16 cellular contexts compared by ENCODE assay signal in the genomic region with DNA sequence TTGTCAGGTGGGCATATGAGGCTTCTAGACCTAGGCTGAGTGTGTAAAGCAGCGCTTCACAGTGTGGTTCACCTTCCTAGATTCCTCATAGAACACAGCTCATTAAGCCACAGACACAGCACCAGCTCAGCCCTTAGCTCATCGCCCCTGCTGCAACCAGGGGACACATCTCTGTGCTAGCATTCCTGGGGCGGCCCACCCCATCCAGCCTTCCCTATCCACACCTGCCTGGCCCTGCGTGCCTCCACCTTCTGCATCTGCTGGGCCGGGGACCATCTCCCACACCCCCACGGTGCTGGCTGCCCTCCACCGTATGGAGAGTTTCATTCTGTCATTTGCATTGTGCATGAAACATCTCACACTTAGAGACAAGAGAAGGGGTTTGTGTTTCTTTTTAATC. TPM values are rescaled to one million over a fixed set of nuclear protein-coding genes. Genes with fewer than 3 reads are reported as not detected.
DNase-seq lines count a peak whose midpoint lies in the region; ATAC-seq and TF ChIP-seq lines count a peak whose summit lies in the region.
"Had no signal": no experiment of that assay in that cellular context is flagged by ENCODE, and none has a peak within 500 bp of the region (broad histone marks: within the 10 kb centered on the region; RNA-seq: fewer than 3 reads in every experiment).

No MANE protein-coding gene starts in this region.

- H3K36me3 Mint-ChIP-seq in activated CD8-positive, alpha-beta memory T cell treated with anti-CD3 and anti-CD28 coated beads, Interleukin-2, amount 10 ng/mL, durations not matched to agents 7 days and 5 days, result peaks cover 11% of the 10 kb centered on the region
- peaks cover 17% of the 10 kb centered on the region for H3K36me3 Mint-ChIP-seq in osteocyte (ENCODE audit: unreplicated experiment)

- peaks cover 27% of the 10 kb centered on the region for H3K36me3 ChIP-seq in left ventricle myocardium inferior

- H3K27me3 Mint-ChIP-seq in activated CD8-positive, alpha-beta memory T cell treated with anti-CD3 and anti-CD28 coated beads, Interleukin-2, amount 10 ng/mL, durations not matched to agents 7 days and 5 days, result no peaks in the 10 kb centered on the region
- no peaks in the 10 kb centered on the region for H3K27me3 Mint-ChIP-seq in osteocyte (ENCODE audit: unreplicated experiment)

- peaks cover 21% of the 10 kb centered on the region for H3K4me1 Mint-ChIP-seq in activated CD8-positive, alpha-beta memory T cell treated with anti-CD3 and anti-CD28 coated beads, Interleukin-2, amount 10 ng/mL, durations not matched to agents 7 days and 5 days
- peaks cover 6% of the 10 kb centered on the region for H3K4me1 Mint-ChIP-seq in osteocyte (ENCODE audit: unreplicated experiment)

- DNase-seq in cardiac septum (ENCODE audit: low spot score), result peak; percentile 64
- DNase-seq in left ventricle myocardium inferior, result no peak
- peak; percentile 26 for DNase-seq in activated CD8-positive, alpha-beta memory T cell treated with anti-CD3 and anti-CD28 coated beads, Interleukin-2, amount 10 ng/mL, durations not matched to agents 7 days and 5 days
- peak; percentile 79 for DNase-seq in osteocyte (ENCODE audit: extremely low spot score, unreplicated experiment)
- DNase-seq in ureter (ENCODE audit: low spot score), result peak; percentile 30
- DNase-seq in DMS153 treated with DMSO at 0.1 percent for 48 hours (lab: John Stamatoyannopoulos, UW; ENCODE audit: unreplicated experiment), result no peak
- no peak for DNase-seq in NOMO-1 treated with DMSO at 0.1 percent for 48 hours (lab: John Stamatoyannopoulos, UW; ENCODE audit: unreplicated experiment)
- no peak for DNase-seq in NCI-H2227 treated with DMSO at 0.1 percent for 48 hours (lab: John Stamatoyannopoulos, UW)
- DNase-seq: KBM-7, NCI-H1092, NCI-H2107, NCI-H748 treated with DMSO at 0.1 percent for 48 hours, SIG-M5 had no signal

- H3K9me3 Mint-ChIP-seq in activated CD8-positive, alpha-beta memory T cell treated with anti-CD3 and anti-CD28 coated beads, Interleukin-2, amount 10 ng/mL, durations not matched to agents 7 days and 5 days (ENCODE audit: low read depth), result no peaks in the 10 kb centered on the region
- H3K9me3 Mint-ChIP-seq in osteocyte (ENCODE audit: unreplicated experiment), result no peaks in the 10 kb centered on the region

- H3K27ac ChIP-seq in left ventricle myocardium inferior (replicated peaks), result no peak overlapping the region

- no peaks in the 10 kb centered on the region for H3K4me1 ChIP-seq in left ventricle myocardium inferior
- H3K4me1 ChIP-seq: Caco-2 had no signal

- intact Hi-C loops in cardiac septum (cut with DNase I), result no loop called here
- intact Hi-C loops in left ventricle myocardium inferior (cut with micrococcal nuclease), result no loop called here

- CTCF ChIA-PET in activated CD8-positive, alpha-beta memory T cell treated with anti-CD3 and anti-CD28 coated beads, Interleukin-2, amount 10 ng/mL, durations not matched to agents 7 days and 5 days (lab: Charles Lee), result no interaction called here

- H3K27ac Mint-ChIP-seq in activated CD8-positive, alpha-beta memory T cell treated with anti-CD3 and anti-CD28 coated beads, Interleukin-2, amount 10 ng/mL, durations not matched to agents 7 days and 5 days, result no peak overlapping the region
- no peak overlapping the region for H3K27ac Mint-ChIP-seq in osteocyte (ENCODE audit: unreplicated experiment)

- no peak overlapping the region for H3K4me3 ChIP-seq in left ventricle myocardium inferior

- TF ChIP-seq CTCF in left ventricle myocardium inferior (IDR thresholded peaks at IDR 0.05; ENCODE audit: borderline replicate concordance) (no peak), osteocyte (IDR thresholded peaks at IDR 0.05) (no peak)

- no peaks in the 10 kb centered on the region for H3K9me3 ChIP-seq in left ventricle myocardium inferior (replicated peaks)
- H3K9me3 ChIP-seq: Caco-2 had no signal

- no peak overlapping the region for H3K4me3 Mint-ChIP-seq in activated CD8-positive, alpha-beta memory T cell treated with anti-CD3 and anti-CD28 coated beads, Interleukin-2, amount 10 ng/mL, durations not matched to agents 7 days and 5 days
- H3K4me3 Mint-ChIP-seq in osteocyte (ENCODE audit: unreplicated experiment), result no peak overlapping the region

- H3K27me3 ChIP-seq in left ventricle myocardium inferior (ENCODE audit: low read depth), result no peaks in the 10 kb centered on the region

- no peak for ATAC-seq in activated CD8-positive, alpha-beta memory T cell treated with anti-CD3 and anti-CD28 coated beads, Interleukin-2, amount 10 ng/mL, durations not matched to agents 7 days and 5 days
- ATAC-seq: HCT116 had no signal

RNA-seq across cellular contexts. Expression of gene PRSS38, which starts 35.8 kb away (rescaled TPM):
- total RNA-seq in cardiac septum, result not detected
- not detected for total RNA-seq in left ventricle myocardium inferior
- total RNA-seq in activated CD8-positive, alpha-beta memory T cell treated with anti-CD3 and anti-CD28 coated beads, Interleukin-2, amount 10 ng/mL, durations not matched to agents 7 days and 5 days, result not detected
- total RNA-seq in osteocyte, result not detected in 2 replicates
- not detected for total RNA-seq in ureter
- total RNA-seq: A673, Caco-2 had no signal

RNA-seq across cellular contexts. Expression of gene SNAP47, which starts 44.4 kb away (rescaled TPM):
- 44.0 TPM for total RNA-seq in cardiac septum
- total RNA-seq in left ventricle myocardium inferior, result 45.9 TPM
- total RNA-seq in activated CD8-positive, alpha-beta memory T cell treated with anti-CD3 and anti-CD28 coated beads, Interleukin-2, amount 10 ng/mL, durations not matched to agents 7 days and 5 days, result 10 to 100 TPM; 33.9 to 35.3 TPM
- total RNA-seq in osteocyte, result 28.6 and 29.6 TPM in 2 replicates
- total RNA-seq in ureter, result 31.1 TPM

RNA-seq across cellular contexts. Expression of gene JMJD4, which starts 44.5 kb away (rescaled TPM):
- 10.7 TPM for total RNA-seq in cardiac septum
- total RNA-seq in left ventricle myocardium inferior, result 7.0 TPM
- 10 to 100 TPM; 17.7 to 24.1 TPM for total RNA-seq in activated CD8-positive, alpha-beta memory T cell treated with anti-CD3 and anti-CD28 coated beads, Interleukin-2, amount 10 ng/mL, durations not matched to agents 7 days and 5 days
- 18.2 and 20.7 TPM in 2 replicates for total RNA-seq in osteocyte
- total RNA-seq in ureter, result 21.3 TPM

Comparison
In these comparisons a context has a peak if more than half of its experiments do, and no peak if none do; other contexts are left out.
1. DNase-seq: peak in cardiac septum (single experiment), activated CD8-positive, alpha-beta memory T cell treated with anti-CD3 and anti-CD28 coated beads, Interleukin-2, amount 10 ng/mL, durations not matched to agents 7 days and 5 days (single experiment), osteocyte (single experiment) and ureter (single experiment); none in left ventricle myocardium inferior (single experiment), DMS153 treated with DMSO at 0.1 percent for 48 hours (single experiment), NOMO-1 treated with DMSO at 0.1 percent for 48 hours (single experiment) and NCI-H2227 treated with DMSO at 0.1 percent for 48 hours (single experiment).